24 cellular contexts compared by ENCODE assay signal in genomic region chr12:63266988-63267387, GRCh38.
"Had no signal": no experiment of that assay in that cellular context is flagged by ENCODE, and none has a peak within 500 bp of the region (broad histone marks: within the 10 kb centered on the region; RNA-seq: fewer than 3 reads in every experiment).

No MANE protein-coding gene starts in this region.

- DNase-seq: colonic mucosa; cortex of kidney; dermis blood vessel endothelial cell; dorsolateral prefrontal cortex; effector CD4-positive, alpha-beta T cell; effector CD8-positive, alpha-beta T cell; effector memory CD4-positive, alpha-beta T cell; effector memory CD8-positive, alpha-beta T cell; endodermal cell; erythroblast; esophagus squamous epithelium; foreskin fibroblast; foreskin keratinocyte; foreskin melanocyte; gastrocnemius medialis; glutamatergic neuron; head of caudate nucleus; heart left ventricle; heart right ventricle had no signal

- ATAC-seq: effector memory CD8-positive, alpha-beta T cell; esophagus mucosa; foreskin keratinocyte; gastrocnemius medialis; gastroesophageal sphincter; heart left ventricle; heart right ventricle had no signal

- H3K27ac ChIP-seq: colonic mucosa, coronary artery, dorsolateral prefrontal cortex, epithelial cell of prostate, esophagus muscularis mucosa, esophagus squamous epithelium, foreskin keratinocyte, gastrocnemius medialis, gastroesophageal sphincter, heart left ventricle, heart right ventricle had no signal

- H3K4me3 ChIP-seq: colonic mucosa, coronary artery, dorsolateral prefrontal cortex, esophagus muscularis mucosa, esophagus squamous epithelium, gastrocnemius medialis, gastroesophageal sphincter, heart left ventricle, heart right ventricle had no signal

- H3K9me3 ChIP-seq: colonic mucosa, gastrocnemius medialis had no signal

- H3K27me3 ChIP-seq: colonic mucosa, dorsolateral prefrontal cortex, esophagus muscularis mucosa, esophagus squamous epithelium, foreskin keratinocyte, gastrocnemius medialis, gastroesophageal sphincter, heart left ventricle, heart right ventricle had no signal

- H3K4me1 ChIP-seq: colonic mucosa, esophagus muscularis mucosa, esophagus squamous epithelium, foreskin keratinocyte, gastrocnemius medialis, gastroesophageal sphincter, heart left ventricle, heart right ventricle had no signal

- H3K36me3 ChIP-seq: colonic mucosa, esophagus muscularis mucosa, esophagus squamous epithelium, gastrocnemius medialis, gastroesophageal sphincter, heart left ventricle, heart right ventricle had no signal
